In the genomic region with DNA sequence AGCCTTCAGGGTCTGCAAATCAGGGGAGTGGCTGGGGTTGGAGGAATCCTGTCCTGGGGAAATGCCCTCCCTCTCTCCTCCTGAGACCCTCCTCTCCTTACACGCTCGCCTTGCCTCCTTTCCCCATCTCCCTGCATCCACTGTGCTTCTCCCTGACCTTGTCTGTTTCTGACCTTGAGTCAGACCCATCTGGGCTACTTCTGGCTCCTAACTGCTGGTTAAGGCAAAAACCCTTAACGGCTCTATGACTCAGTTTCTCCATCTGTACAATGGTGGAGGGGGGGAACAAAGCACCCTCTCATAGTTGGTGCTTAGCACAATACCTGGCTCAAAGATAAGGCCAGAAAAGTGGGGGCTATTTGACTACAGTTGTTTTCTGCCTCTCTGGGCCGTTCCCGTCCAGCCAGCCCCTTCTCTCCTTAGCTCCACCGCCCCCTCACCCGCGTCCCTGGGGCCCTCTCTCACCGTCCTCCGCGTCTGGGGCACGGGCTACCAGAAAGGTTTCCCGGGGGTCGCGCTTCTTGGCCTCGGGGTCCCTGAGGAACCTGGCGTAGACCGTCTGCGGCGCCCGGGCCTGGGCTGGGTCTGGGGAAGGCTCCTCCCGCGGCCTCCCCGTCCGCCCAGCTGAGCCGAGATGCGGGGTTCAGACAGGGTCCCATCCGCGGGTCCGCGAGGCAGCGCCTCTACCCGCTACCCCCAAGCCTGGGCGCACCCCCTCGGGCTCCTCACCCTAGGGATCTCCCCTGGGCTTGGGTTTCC, we compare ENCODE assay signal across 1 cellular context.
TF ChIP-seq lines count a peak whose summit lies in the region.

No MANE protein-coding gene starts in this region.

TF ChIP-seq in K562, 482 proteins besides CTCF, POLR2A, EP300 and RAD21:
- TF ChIP-seq NEUROD1 (IDR thresholded peaks at IDR 0.05; ENCODE audit: borderline replicate concordance, low read depth, low read length, partially characterized antibody) (no peak), PCBP1 (IDR thresholded peaks at IDR 0.05; ENCODE audit: low read depth, low read length, poor library complexity, severe bottlenecking) (peak; percentile 37)
